In genomic region chr2:207528980-207529329, GRCh38 we compare ENCODE assay signal across 8 cellular contexts. TPM values are rescaled to one million over a fixed set of nuclear protein-coding genes. Genes with fewer than 3 reads are reported as not detected.
DNase-seq lines count a peak whose midpoint lies in the region; ATAC-seq and TF ChIP-seq lines count a peak whose summit lies in the region.

No MANE protein-coding gene starts in this region.

- no peaks in the 10 kb centered on the region for H3K9me3 ChIP-seq in OCI-LY1 (ENCODE audit: low read length)
- H3K9me3 ChIP-seq in psoas muscle = no peaks in the 10 kb centered on the region

- intact Hi-C loops in Right ventricle myocardium inferior (cut with DNase I) (loop anchor here (1.0 to 5.0 kb wide), 4 partner anchors 14 to 183 kb away; partner anchors contain the start of gene CCNYL1), psoas muscle (cut with DNase I) (loop anchor here in 1 of 2 donors (2.0 kb wide), 1 partner anchor 98 kb away; no protein-coding TSS in a partner anchor)

- H3K79me2 ChIP-seq in OCI-LY1 (ENCODE audit: insufficient read depth, low read length) = peaks cover 33% of the 10 kb centered on the region

- H3K27me3 ChIP-seq in OCI-LY1 (ENCODE audit: insufficient read depth, low read length) (no peaks in the 10 kb centered on the region), psoas muscle (ENCODE audit: insufficient read depth in 3 of 3, low read length in 2 of 3) (no peaks in the 10 kb centered on the region)

- TF ChIP-seq CTCF in OCI-LY1 (IDR thresholded peaks at IDR 0.05; ENCODE audit: low read length) (no peak), psoas muscle (IDR thresholded peaks at IDR 0.05) (no peak)

- H3K4me3 ChIP-seq in OCI-LY1 (ENCODE audit: low read depth, low read length, poor library complexity, severe bottlenecking) (peak overlapping the region; percentile 80), psoas muscle (peak overlapping the region; percentile 89)

- H3F3A ChIP-seq in OCI-LY1 (ENCODE audit: insufficient read depth, low read length) = no peaks in the 10 kb centered on the region

- H3K4me1 ChIP-seq in OCI-LY1 (ENCODE audit: insufficient read depth, low read length, severe bottlenecking) = peaks cover 33% of the 10 kb centered on the region
- H3K4me1 ChIP-seq in psoas muscle = peaks cover 23% of the 10 kb centered on the region

- DNase-seq in NCI-H2171 treated with DMSO at 0.1 percent for 48 hours (lab: John Stamatoyannopoulos, UW) (peak; percentile 40), NCI-H2171 (lab: John Stamatoyannopoulos, UW) (no peak), Right ventricle myocardium inferior (ENCODE audit: missing footprints) (no peak), psoas muscle (peak in 1 of 2 donors; percentile 62), AG08396 (ENCODE audit: low spot score) (no peak)
- DNase-seq in activated naive CD4-positive, alpha-beta T cell (lab: John Stamatoyannopoulos, UW) = peak in 3 of 4 experiments; percentile 36 to 54 (median 40)

- peak overlapping the region; percentile 70 for H3K9ac ChIP-seq in OCI-LY1 (ENCODE audit: low read length)

- peak; percentile 9 for ATAC-seq in HG02610 (IDR thresholded peaks at IDR 0.05; ENCODE audit: unreplicated experiment)
- ATAC-seq in Right ventricle myocardium inferior = peak; percentile 11
- ATAC-seq in psoas muscle = peak; percentile 0 to 13 (median 5)

- H4K20me1 ChIP-seq in OCI-LY1 (ENCODE audit: insufficient read depth, low read length) = no peaks in the 10 kb centered on the region

- no peaks in the 10 kb centered on the region for H3K9me2 ChIP-seq in OCI-LY1 (ENCODE audit: low read depth, low read length)

- no peaks in the 10 kb centered on the region; the same call in 1 of the 2 replicates for H3K36me3 ChIP-seq in OCI-LY1 (ENCODE audit: insufficient read depth, low read length)
- no peaks in the 10 kb centered on the region for H3K36me3 ChIP-seq in psoas muscle (ENCODE audit: insufficient read depth in 1 of 2, low read depth in 1 of 2)

- WGBS in psoas muscle, 3 donors = 5 to 24% (median 8%) methylated on average over 6 to 17 of the region's 17 CpGs

- H2AFZ ChIP-seq in OCI-LY1 (ENCODE audit: low read length) = no peak overlapping the region

- H3K27ac ChIP-seq in OCI-LY1 (ENCODE audit: low read depth, low read length, poor library complexity, severe bottlenecking) = peak overlapping the region; percentile 3
- peak overlapping the region; percentile 92 for H3K27ac ChIP-seq in psoas muscle

- peak overlapping the region; percentile 89 for H3K4me2 ChIP-seq in OCI-LY1 (ENCODE audit: low read length)

RNA-seq across cellular contexts. Expression of gene CREB1, which starts 0.8 kb away (rescaled TPM):
- 57.0 TPM for total RNA-seq in Right ventricle myocardium inferior
- 10 to 100 TPM; 18.4 to 27.9 (median 22.9) TPM for total RNA-seq in psoas muscle
- polyA plus RNA-seq in psoas muscle = 10 to 100 TPM in 1 of 3 donors, 1 to 10 TPM in 2; 3.5 to 10.2 (median 5.1) TPM

Comparison
In these comparisons a context has a peak if more than half of its experiments do, and no peak if none do; other contexts are left out.
1. DNase-seq: peak in NCI-H2171 treated with DMSO at 0.1 percent for 48 hours (single experiment) and activated naive CD4-positive, alpha-beta T cell (3 of 4); none in NCI-H2171 (single experiment), Right ventricle myocardium inferior (single experiment) and AG08396 (single experiment).
2. Peak in every context shown above with its lines, with median percentiles within 50 percentile points of each other: ATAC-seq.